ENCODE assay signal across 14 cellular contexts in the genomic region with DNA sequence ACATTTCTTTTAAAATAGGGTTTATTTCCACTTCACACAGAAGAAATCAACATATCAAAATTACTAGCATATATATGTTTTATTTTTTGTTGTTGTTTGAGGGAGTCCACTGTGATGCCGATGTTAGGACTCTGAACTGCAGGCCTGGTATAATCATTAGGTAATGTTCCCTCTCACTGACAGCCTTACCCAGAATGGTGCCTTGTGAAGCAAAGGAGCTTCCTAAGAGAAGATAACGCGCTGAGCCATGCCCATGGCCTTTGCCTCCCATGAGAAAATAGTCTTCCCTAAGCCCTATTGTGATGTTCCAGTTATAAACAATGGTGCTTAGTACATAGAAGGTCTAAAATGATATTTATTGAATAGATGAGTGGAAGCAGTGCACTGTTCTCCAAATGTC. TPM values are rescaled to one million over a fixed set of nuclear protein-coding genes. Genes with fewer than 3 reads are reported as not detected.
A peak's percentile ranks its signal among the peaks of the same experiment; 100 is the strongest.
DNase-seq lines count a peak whose midpoint lies in the region; ATAC-seq and TF ChIP-seq lines count a peak whose summit lies in the region.
"Had no signal": no experiment of that assay in that cellular context is flagged by ENCODE, and none has a peak within 500 bp of the region (broad histone marks: within the 10 kb centered on the region; RNA-seq: fewer than 3 reads in every experiment).

No MANE protein-coding gene starts in this region.

- peaks cover 6% of the 10 kb centered on the region for H3K36me3 ChIP-seq in neutrophil
- no peaks in the 10 kb centered on the region for H3K36me3 ChIP-seq in mucosa of descending colon (ENCODE audit: low read depth)
- H3K36me3 ChIP-seq: heart right ventricle, lower lobe of right lung had no signal

- H3K4me3 ChIP-seq in neutrophil (ENCODE audit: low read depth in 1 of 2, low read length in 1 of 2) (peak overlapping the region in 1 of 2 experiments; percentile 37), mucosa of descending colon (no peak overlapping the region)
- H3K4me3 ChIP-seq: heart right ventricle, lower lobe of right lung had no signal

- H3K4me1 ChIP-seq in neutrophil (ENCODE audit: control insufficient read depth in 1 of 2, insufficient read depth in 1 of 2, low read depth in 1 of 2, low read length in 1 of 2) = peaks cover 87 to 99% of the 10 kb centered on the region in 2 experiments
- no peaks in the 10 kb centered on the region for H3K4me1 ChIP-seq in mucosa of descending colon (ENCODE audit: low read depth)
- H3K4me1 ChIP-seq: parathyroid adenoma had no signal

- H3K27me3 ChIP-seq in neutrophil = no peaks in the 10 kb centered on the region
- H3K27me3 ChIP-seq: heart right ventricle had no signal

- H3K4me3 Mint-ChIP-seq in T-helper 2 cell treated with Interferon-gamma antibody and Interleukin-4, amounts not matched to agents 5 μg/mL and 100 μg/mL, for 36 hours = no peak overlapping the region
- H3K4me3 Mint-ChIP-seq in activated naive CD8-positive, alpha-beta T cell treated with anti-CD3 and anti-CD28 coated beads, Interleukin-2, amount 50 U/mL, for 24 hours = no peak overlapping the region

- intact Hi-C loops in mucosa of descending colon (cut with DNase I, micrococcal nuclease) = no loop called here

- TF ChIP-seq CTCF in neutrophil (IDR thresholded peaks at IDR 0.05) (no peak), mucosa of descending colon (IDR thresholded peaks at IDR 0.05) (no peak)

- no peak for DNase-seq in T-helper 2 cell treated with Interferon-gamma antibody and Interleukin-4, amounts not matched to agents 5 μg/mL and 100 μg/mL, for 36 hours (ENCODE audit: low spot score)
- DNase-seq in T-helper 2 cell (no peak), NCI-H1105 treated with DMSO at 0.1 percent for 48 hours (lab: John Stamatoyannopoulos, UW) (peak; percentile 47), mucosa of descending colon (no peak)
- DNase-seq in activated naive CD8-positive, alpha-beta T cell treated with anti-CD3 and anti-CD28 coated beads, Interleukin-2, amount 50 U/mL, for 24 hours = no peak
- no peak for DNase-seq in stimulated activated CD4-positive, alpha-beta T cell treated with anti-CD3 and anti-CD28 coated beads, Interleukin-2, amount 100 ng/mL, for 48 hours
- DNase-seq: activated T-cell treated with anti-CD3 and anti-CD28 coated beads, Interleukin-2, amount 50 U/mL, for 4 hours; heart right ventricle; lower lobe of right lung had no signal

- H3K4me1 Mint-ChIP-seq in T-helper 2 cell treated with Interferon-gamma antibody and Interleukin-4, amounts not matched to agents 5 μg/mL and 100 μg/mL, for 36 hours (ENCODE audit: low read depth) = peaks cover 39% of the 10 kb centered on the region
- peaks cover 51% of the 10 kb centered on the region for H3K4me1 Mint-ChIP-seq in activated naive CD8-positive, alpha-beta T cell treated with anti-CD3 and anti-CD28 coated beads, Interleukin-2, amount 50 U/mL, for 24 hours

- H3K27ac ChIP-seq in neutrophil = peak overlapping the region; percentile 87
- H3K27ac ChIP-seq: epithelial cell of prostate, lower lobe of right lung, parathyroid adenoma had no signal

- H3K36me3 Mint-ChIP-seq in T-helper 2 cell treated with Interferon-gamma antibody and Interleukin-4, amounts not matched to agents 5 μg/mL and 100 μg/mL, for 36 hours (ENCODE audit: low read depth) = peaks cover 28% of the 10 kb centered on the region
- H3K36me3 Mint-ChIP-seq in activated naive CD8-positive, alpha-beta T cell treated with anti-CD3 and anti-CD28 coated beads, Interleukin-2, amount 50 U/mL, for 24 hours (ENCODE audit: low read depth) = peaks cover 22% of the 10 kb centered on the region

- no peak for ATAC-seq in activated naive CD8-positive, alpha-beta T cell treated with anti-CD3 and anti-CD28 coated beads, Interleukin-2, amount 50 U/mL, for 24 hours
- no peak for ATAC-seq in mucosa of descending colon
- no peak for ATAC-seq in GM18909 (IDR thresholded peaks at IDR 0.05; ENCODE audit: poor library complexity, unreplicated experiment)
- ATAC-seq: HCT116 had no signal

- no peaks in the 10 kb centered on the region for H3K9me3 Mint-ChIP-seq in T-helper 2 cell treated with Interferon-gamma antibody and Interleukin-4, amounts not matched to agents 5 μg/mL and 100 μg/mL, for 36 hours
- H3K9me3 Mint-ChIP-seq in activated naive CD8-positive, alpha-beta T cell treated with anti-CD3 and anti-CD28 coated beads, Interleukin-2, amount 50 U/mL, for 24 hours = no peaks in the 10 kb centered on the region
- H3K9me3 Mint-ChIP-seq: activated T-cell treated with anti-CD3 and anti-CD28 coated beads, Interleukin-2, amount 50 U/mL, for 4 hours had no signal

- no peaks in the 10 kb centered on the region for H3K9me3 ChIP-seq in neutrophil
- no peaks in the 10 kb centered on the region for H3K9me3 ChIP-seq in mucosa of descending colon
- H3K9me3 ChIP-seq: heart right ventricle, lower lobe of right lung had no signal

- no peaks in the 10 kb centered on the region for H3K27me3 Mint-ChIP-seq in T-helper 2 cell treated with Interferon-gamma antibody and Interleukin-4, amounts not matched to agents 5 μg/mL and 100 μg/mL, for 36 hours (ENCODE audit: low read depth)
- H3K27me3 Mint-ChIP-seq in activated naive CD8-positive, alpha-beta T cell treated with anti-CD3 and anti-CD28 coated beads, Interleukin-2, amount 50 U/mL, for 24 hours = no peaks in the 10 kb centered on the region

- peak overlapping the region; percentile 42 for H3K27ac Mint-ChIP-seq in T-helper 2 cell treated with Interferon-gamma antibody and Interleukin-4, amounts not matched to agents 5 μg/mL and 100 μg/mL, for 36 hours
- peak overlapping the region; percentile 94 for H3K27ac Mint-ChIP-seq in activated naive CD8-positive, alpha-beta T cell treated with anti-CD3 and anti-CD28 coated beads, Interleukin-2, amount 50 U/mL, for 24 hours

RNA-seq across cellular contexts. Expression of a gene that starts 12.0 kb away (rescaled TPM):
- 10 to 100 TPM in 2 of 3 donors, 1 to 10 TPM in 1; 9.9 to 52.2 (median 16.6) TPM for total RNA-seq in mucosa of descending colon
